Comparison of ENCODE assay signal across 10 cellular contexts in genomic region chr16:3646348-3646920, GRCh38. TPM values are rescaled to one million over a fixed set of nuclear protein-coding genes. Genes with fewer than 3 reads are reported as not detected.
DNase-seq lines count a peak whose midpoint lies in the region; ATAC-seq lines count a peak whose summit lies in the region.
"Had no signal": no experiment of that assay in that cellular context is flagged by ENCODE, and none has a peak within 500 bp of the region (broad histone marks: within the 10 kb centered on the region; RNA-seq: fewer than 3 reads in every experiment).

No MANE protein-coding gene starts in this region.

- H3K9ac ChIP-seq in BLaER1, result 0 out of 2 replicates have a peak overlapping the region, but pooled peaks have one; percentile 47
- no peak overlapping the region for H3K9ac ChIP-seq in HUES48 (ENCODE audit: low read depth, low read length)

- H3K4me1 Mint-ChIP-seq in activated CD4-positive, alpha-beta memory T cell treated with anti-CD3 and anti-CD28 coated beads for 36 hours (ENCODE audit: low read depth), result no peaks in the 10 kb centered on the region

- H3K27ac Mint-ChIP-seq in activated CD4-positive, alpha-beta memory T cell treated with anti-CD3 and anti-CD28 coated beads for 36 hours, result no peak overlapping the region
- H3K27ac Mint-ChIP-seq: T-helper 17 cell had no signal

- no peak for ATAC-seq in HG03469 (IDR thresholded peaks at IDR 0.05; ENCODE audit: unreplicated experiment)
- ATAC-seq: T-helper 17 cell had no signal

- H3K27ac ChIP-seq in BLaER1, result peak overlapping the region; percentile 64
- H3K27ac ChIP-seq in HUES48 (ENCODE audit: low read depth, low read length), result peak overlapping the region; percentile 90
- H3K27ac ChIP-seq: ascending aorta had no signal

- H3K4me1 ChIP-seq in BLaER1 (peaks cover 49% of the 10 kb centered on the region), HUES48 (ENCODE audit: control insufficient read depth, insufficient read depth, low read length) (peaks cover 20% of the 10 kb centered on the region)
- H3K4me1 ChIP-seq: ascending aorta had no signal

- intact Hi-C loops in activated CD4-positive, alpha-beta memory T cell treated with anti-CD3 and anti-CD28 coated beads for 36 hours (cut with micrococcal nuclease), result no loop called here

- no peaks in the 10 kb centered on the region for H3K9me3 ChIP-seq in BLaER1
- no peaks in the 10 kb centered on the region for H3K9me3 ChIP-seq in HUES48 (ENCODE audit: control insufficient read depth, insufficient read depth, low read length)
- H3K9me3 ChIP-seq: ascending aorta had no signal

- H3K27me3 ChIP-seq in BLaER1, result no peaks in the 10 kb centered on the region
- no peaks in the 10 kb centered on the region for H3K27me3 ChIP-seq in HUES48 (ENCODE audit: control insufficient read depth, insufficient read depth, low read length)
- H3K27me3 ChIP-seq: ascending aorta had no signal

- H3K4me3 Mint-ChIP-seq in activated CD4-positive, alpha-beta memory T cell treated with anti-CD3 and anti-CD28 coated beads for 36 hours, result no peak overlapping the region
- H3K4me3 Mint-ChIP-seq: T-helper 17 cell had no signal

- CTCF ChIA-PET in activated CD4-positive, alpha-beta memory T cell treated with anti-CD3 and anti-CD28 coated beads for 36 hours (lab: Charles Lee), result interaction anchor here (1.2 kb wide), 1 partner anchor 9 kb away, joined by 4 read pairs; no protein-coding TSS in a partner anchor

- H3K4me3 ChIP-seq in BLaER1 (no peak overlapping the region), HUES48 (ENCODE audit: low read depth, low read length) (no peak overlapping the region)
- H3K4me3 ChIP-seq: ascending aorta had no signal

- peaks cover 17% of the 10 kb centered on the region; the same call in 1 of the 2 replicates for H4K20me1 ChIP-seq in BLaER1

- POLR2A ChIA-PET in activated CD4-positive, alpha-beta memory T cell treated with anti-CD3 and anti-CD28 coated beads for 36 hours (lab: Charles Lee), result interaction anchor here (0.6 kb wide), 2 partner anchors 20 to 122 kb away, joined by 3 read pairs; no protein-coding TSS in a partner anchor

- H3K36me3 ChIP-seq in BLaER1, result peaks cover 39% of the 10 kb centered on the region
- peaks cover 9% of the 10 kb centered on the region for H3K36me3 ChIP-seq in HUES48 (ENCODE audit: control insufficient read depth, insufficient read depth, low read length)

- peak overlapping the region; percentile 81 for H3K4me2 ChIP-seq in BLaER1

- peak; percentile 8 for DNase-seq in activated CD4-positive, alpha-beta memory T cell treated with anti-CD3 and anti-CD28 coated beads for 36 hours
- peak; percentile 50 to 80 for DNase-seq in lung microvascular endothelial cell (ENCODE audit: low read depth in 2 of 2)
- DNase-seq in NOMO-1 (lab: John Stamatoyannopoulos, UW; ENCODE audit: unreplicated experiment in 2 of 2), result no peak
- no peak for DNase-seq in activated CD4-positive, CD25-positive, alpha-beta regulatory T cell treated with anti-CD3 and anti-CD28 coated beads, Interleukin-2, amount 50 U/mL, for 72 hours
- no peak for DNase-seq in pons (ENCODE audit: low spot score)
- DNase-seq: T-helper 17 cell had no signal

- no peaks in the 10 kb centered on the region for H3K27me3 Mint-ChIP-seq in activated CD4-positive, alpha-beta memory T cell treated with anti-CD3 and anti-CD28 coated beads for 36 hours
- H3K27me3 Mint-ChIP-seq: T-helper 17 cell had no signal

- H3K9me3 Mint-ChIP-seq in activated CD4-positive, alpha-beta memory T cell treated with anti-CD3 and anti-CD28 coated beads for 36 hours, result no peaks in the 10 kb centered on the region

- H3K36me3 Mint-ChIP-seq in activated CD4-positive, alpha-beta memory T cell treated with anti-CD3 and anti-CD28 coated beads for 36 hours, result peaks cover 2% of the 10 kb centered on the region

RNA-seq across cellular contexts. Expression of gene DNASE1, which starts 8.1 kb away (rescaled TPM):
- total RNA-seq in activated CD4-positive, alpha-beta memory T cell treated with anti-CD3 and anti-CD28 coated beads for 36 hours, result 10 to 100 TPM; 11.4 to 14.3 TPM
- total RNA-seq in lung microvascular endothelial cell, result 7.2 and 15.7 TPM in 2 replicates

RNA-seq across cellular contexts. Expression of gene SLX4, which starts 35.0 kb away (rescaled TPM):
- 10 to 100 TPM; 13.4 to 15.3 TPM for total RNA-seq in activated CD4-positive, alpha-beta memory T cell treated with anti-CD3 and anti-CD28 coated beads for 36 hours
- total RNA-seq in lung microvascular endothelial cell, result 1.5 and 1.8 TPM in 2 replicates

Comparison
In these comparisons a context has a peak if more than half of its experiments do, and no peak if none do; other contexts are left out.
1. DNase-seq: peak in activated CD4-positive, alpha-beta memory T cell treated with anti-CD3 and anti-CD28 coated beads for 36 hours (single experiment) and lung microvascular endothelial cell (2 of 2); none in NOMO-1 (0 of 2), activated CD4-positive, CD25-positive, alpha-beta regulatory T cell treated with anti-CD3 and anti-CD28 coated beads, Interleukin-2, amount 50 U/mL, for 72 hours (single experiment) and pons (single experiment).